14 cellular contexts compared by ENCODE assay signal in the genomic region with DNA sequence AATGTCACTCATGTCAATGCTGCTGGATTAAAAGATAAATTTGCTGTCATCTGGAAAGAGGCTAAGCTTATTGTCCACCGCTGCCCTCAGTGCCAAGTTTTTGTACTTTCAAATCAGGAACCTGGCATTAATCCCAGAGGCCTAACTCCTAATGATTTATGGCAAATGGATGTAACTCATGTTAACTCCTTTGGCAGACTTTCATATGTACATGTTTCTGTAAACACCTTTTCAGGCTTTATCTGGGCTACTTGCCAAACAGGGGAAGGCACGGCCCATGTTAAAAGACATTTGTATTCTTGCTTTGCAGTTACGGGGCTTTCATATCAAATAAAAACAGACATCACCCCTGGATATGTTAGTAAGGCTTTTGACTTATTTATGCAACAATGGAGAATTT.
DNase-seq lines count a peak whose midpoint lies in the region; ATAC-seq and TF ChIP-seq lines count a peak whose summit lies in the region.
"Had no signal": no experiment of that assay in that cellular context is flagged by ENCODE, and none has a peak within 500 bp of the region (broad histone marks: within the 10 kb centered on the region; RNA-seq: fewer than 3 reads in every experiment).

No MANE protein-coding gene starts in this region.

- intact Hi-C loops in mucosa of descending colon (cut with DNase I, micrococcal nuclease), result no loop called here

- ATAC-seq in mucosa of descending colon, result no peak
- ATAC-seq: Panc1 had no signal

- no peak for TF ChIP-seq CTCF in mucosa of descending colon (IDR thresholded peaks at IDR 0.05)

- no peaks in the 10 kb centered on the region for H3K9me3 ChIP-seq in muscle layer of colon (ENCODE audit: low read length)
- peaks cover 18% of the 10 kb centered on the region for H3K9me3 ChIP-seq in mucosa of descending colon
- H3K9me3 ChIP-seq: uterus had no signal

- no peaks in the 10 kb centered on the region for H3K27me3 ChIP-seq in muscle layer of colon (ENCODE audit: control insufficient read depth in 1 of 2, insufficient read depth in 2 of 2, low read length in 2 of 2)
- H3K27me3 ChIP-seq: uterus had no signal

- no peak overlapping the region for H3K4me3 ChIP-seq in muscle layer of colon (ENCODE audit: low read depth in 1 of 2, low read length in 2 of 2)
- H3K4me3 ChIP-seq in mucosa of descending colon, result no peak overlapping the region
- H3K4me3 ChIP-seq: uterus had no signal

- H3K36me3 ChIP-seq in muscle layer of colon (ENCODE audit: insufficient read depth, low read length) (no peaks in the 10 kb centered on the region), mucosa of descending colon (ENCODE audit: low read depth) (no peaks in the 10 kb centered on the region)
- H3K36me3 ChIP-seq: uterus had no signal

- DNase-seq in LHCN-M2 (ENCODE audit: low read depth) (peak; percentile 21), NCI-H2081 (lab: John Stamatoyannopoulos, UW) (peak; percentile 95 to 99), SHP77 treated with DMSO at 0.1 percent for 48 hours (lab: John Stamatoyannopoulos, UW) (peak; percentile 69), mucosa of descending colon (no peak), OCI-M1 (lab: John Stamatoyannopoulos, UW) (no peak), LoVo (ENCODE audit: low spot score) (no peak)
- DNase-seq: activated CD4-positive, alpha-beta T cell treated with anti-CD3 and anti-CD28 coated beads for 1 hour; activated T-cell treated with anti-CD3 and anti-CD28 coated beads for 4 hours; NCI-H187; stimulated activated naive CD4-positive, alpha-beta T cell; T-helper 1 cell had no signal

- H3K9ac ChIP-seq in muscle layer of colon (ENCODE audit: low read length), result no peak overlapping the region

- peaks cover 13% of the 10 kb centered on the region for H3K4me1 ChIP-seq in muscle layer of colon (ENCODE audit: insufficient read depth, low read length)
- H3K4me1 ChIP-seq in mucosa of descending colon (ENCODE audit: low read depth), result no peaks in the 10 kb centered on the region
- H3K4me1 ChIP-seq: uterus had no signal

- peak overlapping the region; percentile 44 for H3K27ac ChIP-seq in muscle layer of colon (ENCODE audit: low read depth, low read length)

Comparison
In these comparisons a context has a peak if more than half of its experiments do, and no peak if none do; other contexts are left out.
1. DNase-seq: peak in LHCN-M2 (single experiment), NCI-H2081 (2 of 2) and SHP77 treated with DMSO at 0.1 percent for 48 hours (single experiment); none in mucosa of descending colon (0 of 3), OCI-M1 (single experiment) and LoVo (single experiment).